ENCODE assay signal across 19 cellular contexts in genomic region chr2:39584283-39584972, GRCh38.
DNase-seq lines count a peak whose midpoint lies in the region; ATAC-seq and TF ChIP-seq lines count a peak whose summit lies in the region.
"Had no signal": no experiment of that assay in that cellular context is flagged by ENCODE, and none has a peak within 500 bp of the region (broad histone marks: within the 10 kb centered on the region; RNA-seq: fewer than 3 reads in every experiment).

No MANE protein-coding gene starts in this region.

- H3K4me3 ChIP-seq in right atrium auricular region (no peak overlapping the region), astrocyte of the spinal cord (ENCODE audit: low read depth, low read length) (no peak overlapping the region), lower leg skin (ENCODE audit: low read depth, poor library complexity, severe bottlenecking) (no peak overlapping the region)
- H3K4me3 ChIP-seq: lung, thyroid gland had no signal

- DNase-seq in left cardiac atrium: no peak
- no peak for DNase-seq in right atrium auricular region (ENCODE audit: low spot score)
- peak; percentile 58 for DNase-seq in astrocyte of the spinal cord (ENCODE audit: low read depth, low spot score)
- peak; percentile 44 for DNase-seq in hepatic stellate cell (ENCODE audit: low spot score)
- no peak for DNase-seq in NCI-H187 treated with DMSO at 0.1 percent for 48 hours (lab: John Stamatoyannopoulos, UW)
- no peak for DNase-seq in activated CD4-positive, alpha-beta T cell treated with anti-CD3 and anti-CD28 coated beads, Interleukin-2, amount 10 ng/mL, durations not matched to agents 7 days and 5 days
- DNase-seq in lower leg skin (ENCODE audit: low spot score in 2 of 2): no peak
- DNase-seq: activated CD4-positive, alpha-beta T cell treated with anti-CD3 and anti-CD28 coated beads for 4 hours; activated T-cell treated with anti-CD3 and anti-CD28 coated beads, Interleukin-2, amount 50 U/mL, for 4 hours; DMS53; effector CD4-positive, alpha-beta T cell; NCI-H1048; NCI-H510A; stimulated activated CD4-positive, alpha-beta T cell treated with anti-CD3 and anti-CD28 coated beads, Interleukin-15, amount 100 ng/mL, for 24 hours had no signal

- H3K27me3 Mint-ChIP-seq in activated CD4-positive, alpha-beta T cell treated with anti-CD3 and anti-CD28 coated beads, Interleukin-2, amount 10 ng/mL, durations not matched to agents 7 days and 5 days: no peaks in the 10 kb centered on the region

- no peaks in the 10 kb centered on the region for H3K36me3 ChIP-seq in right atrium auricular region
- H3K36me3 ChIP-seq: thyroid gland had no signal

- no peaks in the 10 kb centered on the region for H3K36me3 Mint-ChIP-seq in activated CD4-positive, alpha-beta T cell treated with anti-CD3 and anti-CD28 coated beads, Interleukin-2, amount 10 ng/mL, durations not matched to agents 7 days and 5 days (ENCODE audit: low read depth)

- 41 to 44% methylated on average over 5 of the region's 5 CpGs for WGBS in lower leg skin, 2 donors

- in situ Hi-C loops in astrocyte of the spinal cord (cut with HindIII; ENCODE audit: low sequenced_read_pairs): no loop called here

- no peak overlapping the region for H3K27ac ChIP-seq in right atrium auricular region
- H3K27ac ChIP-seq: thyroid gland had no signal

- TF ChIP-seq POLR2A in lower leg skin (IDR thresholded peaks at IDR 0.05): no peak

- peaks cover 0 to 10% of the 10 kb centered on the region in 2 donors for H3K4me1 ChIP-seq in right atrium auricular region

- no peaks in the 10 kb centered on the region for H3K9me3 ChIP-seq in right atrium auricular region
- H3K9me3 ChIP-seq: thyroid gland had no signal

- no peaks in the 10 kb centered on the region for H3K4me1 Mint-ChIP-seq in activated CD4-positive, alpha-beta T cell treated with anti-CD3 and anti-CD28 coated beads, Interleukin-2, amount 10 ng/mL, durations not matched to agents 7 days and 5 days
- H3K4me1 Mint-ChIP-seq: B cell had no signal

- TF ChIP-seq CTCF in right atrium auricular region (IDR thresholded peaks at IDR 0.05) (no peak), astrocyte of the spinal cord (IDR thresholded peaks at IDR 0.05; ENCODE audit: low read depth, low read length) (no peak), lower leg skin (IDR thresholded peaks at IDR 0.05) (no peak)

- intact Hi-C loops in left cardiac atrium (cut with DNase I): no loop called here
- intact Hi-C loops in lower leg skin (cut with DNase I; ENCODE audit: low total_unique reads): no loop called here

- peak; percentile 16 to 23 for ATAC-seq in left cardiac atrium
- ATAC-seq in HG03565 (IDR thresholded peaks at IDR 0.05; ENCODE audit: unreplicated experiment): no peak
- ATAC-seq: activated T-cell treated with anti-CD3 and anti-CD28 coated beads, Interleukin-2, amount 50 U/mL, for 4 hours had no signal

- POLR2A ChIA-PET in activated CD4-positive, alpha-beta T cell treated with anti-CD3 and anti-CD28 coated beads, Interleukin-2, amount 10 ng/mL, durations not matched to agents 7 days and 5 days (lab: Charles Lee): no interaction called here

- H3K27ac Mint-ChIP-seq in activated CD4-positive, alpha-beta T cell treated with anti-CD3 and anti-CD28 coated beads, Interleukin-2, amount 10 ng/mL, durations not matched to agents 7 days and 5 days: no peak overlapping the region
- H3K27ac Mint-ChIP-seq: B cell; T-helper 1 cell treated with Interleukin-12 subunit alpha and Interleukin-12 subunit beta and Interleukin-4 antibody, amounts not matched to agents 30 μg/mL and 1 μg/mL, for 36 hours had no signal

- H3K27me3 ChIP-seq in right atrium auricular region: no peaks in the 10 kb centered on the region
- H3K27me3 ChIP-seq: thyroid gland had no signal

- peaks cover 7% of the 10 kb centered on the region for H3K9me3 Mint-ChIP-seq in activated CD4-positive, alpha-beta T cell treated with anti-CD3 and anti-CD28 coated beads, Interleukin-2, amount 10 ng/mL, durations not matched to agents 7 days and 5 days
- H3K9me3 Mint-ChIP-seq: T-helper 1 cell treated with Interleukin-12 subunit alpha and Interleukin-12 subunit beta and Interleukin-4 antibody, amounts not matched to agents 30 μg/mL and 1 μg/mL, for 36 hours had no signal

- no peak overlapping the region for H3K4me3 Mint-ChIP-seq in activated CD4-positive, alpha-beta T cell treated with anti-CD3 and anti-CD28 coated beads, Interleukin-2, amount 10 ng/mL, durations not matched to agents 7 days and 5 days
- H3K4me3 Mint-ChIP-seq: activated T-cell treated with anti-CD3 and anti-CD28 coated beads, Interleukin-2, amount 50 U/mL, for 4 hours; B cell; T-helper 1 cell treated with Interleukin-12 subunit alpha and Interleukin-12 subunit beta and Interleukin-4 antibody, amounts not matched to agents 30 μg/mL and 1 μg/mL, for 36 hours had no signal

- CTCF ChIA-PET in activated CD4-positive, alpha-beta T cell treated with anti-CD3 and anti-CD28 coated beads, Interleukin-2, amount 10 ng/mL, durations not matched to agents 7 days and 5 days (lab: Charles Lee): no interaction called here

Comparison
In these comparisons a context has a peak if more than half of its experiments do, and no peak if none do; other contexts are left out.
1. DNase-seq: peak in astrocyte of the spinal cord (single experiment) and hepatic stellate cell (single experiment); none in left cardiac atrium (single experiment), right atrium auricular region (single experiment), NCI-H187 treated with DMSO at 0.1 percent for 48 hours (single experiment), activated CD4-positive, alpha-beta T cell treated with anti-CD3 and anti-CD28 coated beads, Interleukin-2, amount 10 ng/mL, durations not matched to agents 7 days and 5 days (single experiment) and lower leg skin (0 of 2).